8 cellular contexts compared by ENCODE assay signal in genomic region chr16:1929105-1929504, GRCh38. TPM values are rescaled to one million over a fixed set of nuclear protein-coding genes. Genes with fewer than 3 reads are reported as not detected.
DNase-seq lines count a peak whose midpoint lies in the region; ATAC-seq and TF ChIP-seq lines count a peak whose summit lies in the region.

No MANE protein-coding gene starts in this region.

- peak overlapping the region in 1 of 2 donors; percentile 28 for H3K4me3 ChIP-seq in CD4-positive, alpha-beta memory T cell (ENCODE audit: low read length in 2 of 2)
- H3K4me3 ChIP-seq in PC-3 (ENCODE audit: low read length), result peak overlapping the region; percentile 64
- peak overlapping the region; percentile 49 for H3K4me3 ChIP-seq in effector memory CD4-positive, alpha-beta T cell (ENCODE audit: insufficient read depth, low read depth, low read length, poor library complexity, severe bottlenecking)

- no peak overlapping the region for H2AK5ac ChIP-seq in H9 (ENCODE audit: insufficient read length, low read length)

- no peak overlapping the region for H2BK120ac ChIP-seq in H9 (ENCODE audit: low read depth, low read length, poor library complexity, severe bottlenecking)

- H3K4me1 Mint-ChIP-seq in CD4-positive, alpha-beta memory T cell, result peaks cover 2 to 4% (median 4%) of the 10 kb centered on the region in 4 donors
- H3K4me1 Mint-ChIP-seq in H9 (peaks cover 2 to 21% of the 10 kb centered on the region in 2 experiments), naive B cell (peaks cover 2 to 6% (median 3%) of the 10 kb centered on the region in 3 donors)

- H3F3A ChIP-seq in PC-3 (ENCODE audit: low read length, unreplicated experiment), result no peaks in the 10 kb centered on the region

- no peak overlapping the region for H2BK20ac ChIP-seq in H9 (ENCODE audit: low read depth, low read length, poor library complexity, severe bottlenecking)

- H3K27ac ChIP-seq in CD4-positive, alpha-beta memory T cell (ENCODE audit: low read depth, low read length), result peak overlapping the region; percentile 13
- H3K27ac ChIP-seq in H9 (ENCODE audit: insufficient read length, low read depth, low read length) (no peak overlapping the region), PC-3 (ENCODE audit: low read length) (no peak overlapping the region)
- H3K27ac ChIP-seq in effector memory CD4-positive, alpha-beta T cell (ENCODE audit: insufficient read depth, low read length, poor library complexity, severe bottlenecking), result no peak overlapping the region

- peak overlapping the region; percentile 69 to 85 (median 80) for H3K4me3 Mint-ChIP-seq in CD4-positive, alpha-beta memory T cell
- H3K4me3 Mint-ChIP-seq in H9, result peak overlapping the region; percentile 56 to 77
- H3K4me3 Mint-ChIP-seq in naive B cell, result peak overlapping the region; percentile 73 to 91 (median 86)

- intact Hi-C loops in CD4-positive, alpha-beta memory T cell (cut with micrococcal nuclease), result loop anchor here (1.0 to 10.0 kb wide), 4 partner anchors 66 to 624 kb away; partner anchors contain the start of genes MRPS34 and UBE2I
- intact Hi-C loops in PC-3 (cut with micrococcal nuclease), result loop anchor here (2.0 kb wide), 1 partner anchor 66 kb away; no protein-coding TSS in a partner anchor

- H3K23me2 ChIP-seq in H9 (ENCODE audit: insufficient read length, low read depth, low read length, poor library complexity, severe bottlenecking), result peaks cover 3% of the 10 kb centered on the region

- H3K4me2 ChIP-seq in H9 (ENCODE audit: insufficient read depth, insufficient read length, low read length) (peak overlapping the region; percentile 49), PC-3 (ENCODE audit: low read length) (peak overlapping the region; percentile 79)

- no peak overlapping the region for H3K14ac ChIP-seq in H9 (ENCODE audit: insufficient read depth, low read length)

- H3K9me3 ChIP-seq in CD4-positive, alpha-beta memory T cell (ENCODE audit: control insufficient read depth in 1 of 2, low read length in 2 of 2), result no peaks in the 10 kb centered on the region
- H3K9me3 ChIP-seq in H9 (ENCODE audit: control insufficient read depth, low read depth, low read length), result no peaks in the 10 kb centered on the region
- no peaks in the 10 kb centered on the region for H3K9me3 ChIP-seq in PC-3 (ENCODE audit: low read length)
- no peaks in the 10 kb centered on the region for H3K9me3 ChIP-seq in effector memory CD4-positive, alpha-beta T cell (ENCODE audit: control insufficient read depth, low read length)

- H3K4me1 ChIP-seq in CD4-positive, alpha-beta memory T cell (ENCODE audit: insufficient read depth, low read length), result peaks cover 6% of the 10 kb centered on the region
- no peaks in the 10 kb centered on the region for H3K4me1 ChIP-seq in H9 (ENCODE audit: insufficient read depth, low read length)
- no peaks in the 10 kb centered on the region for H3K4me1 ChIP-seq in PC-3 (ENCODE audit: insufficient read depth, low read length)
- H3K4me1 ChIP-seq in effector memory CD4-positive, alpha-beta T cell (ENCODE audit: control insufficient read depth, insufficient read depth, low read length, poor library complexity, severe bottlenecking), result peaks cover 10% of the 10 kb centered on the region

- H3K36me3 Mint-ChIP-seq in CD4-positive, alpha-beta memory T cell, result no peaks in the 10 kb centered on the region
- H3K36me3 Mint-ChIP-seq in H9 (ENCODE audit: insufficient read depth in 1 of 3, low read depth in 3 of 3), result no peaks in the 10 kb centered on the region
- H3K36me3 Mint-ChIP-seq in naive B cell, result no peaks in the 10 kb centered on the region

- CTCF ChIA-PET in CD4-positive, alpha-beta memory T cell (lab: Charles Lee; ENCODE audit: partially characterized antibody), result interaction anchor here (0.7 to 1.7 kb wide), 10 partner anchors 9 to 147 kb away, joined by 3 to 8 read pairs (median 4); partner anchors contain the start of genes NUBP2 and SPSB3
- CTCF ChIA-PET in PC-3 (lab: Charles Lee), result no interaction called here

- no peak overlapping the region for H2BK5ac ChIP-seq in H9 (ENCODE audit: insufficient read length, low read length)

- H2BK15ac ChIP-seq in H9 (ENCODE audit: low read depth, low read length), result no peak overlapping the region

- DNase-seq in CD4-positive, alpha-beta memory T cell, result peak in 1 of 5 donors; percentile 39
- DNase-seq in H9 (no peak), PC-3 (no peak), naive B cell (no peak)
- DNase-seq in effector memory CD4-positive, alpha-beta T cell, result no peak
- DNase-seq in stimulated activated CD4-positive, alpha-beta T cell treated with anti-CD3 and anti-CD28 coated beads, Interleukin-4, amount 100 ng/mL, for 4 hours, result no peak

- no peaks in the 10 kb centered on the region for H3K27me3 Mint-ChIP-seq in CD4-positive, alpha-beta memory T cell
- H3K27me3 Mint-ChIP-seq in H9 (ENCODE audit: low read depth), result peaks cover 39% of the 10 kb centered on the region
- peaks cover 0 to 15% (median 14%) of the 10 kb centered on the region in 3 donors for H3K27me3 Mint-ChIP-seq in naive B cell

- H3K27me3 ChIP-seq in CD4-positive, alpha-beta memory T cell (ENCODE audit: insufficient read depth, low read length), result no peaks in the 10 kb centered on the region
- H3K27me3 ChIP-seq in H9 (ENCODE audit: insufficient read depth, low read length) (no peaks in the 10 kb centered on the region; the same call in 1 of the 2 replicates), PC-3 (ENCODE audit: low read length) (no peaks in the 10 kb centered on the region)
- H3K27me3 ChIP-seq in effector memory CD4-positive, alpha-beta T cell (replicated peaks; ENCODE audit: control insufficient read depth, insufficient read depth, low read length, poor library complexity, severe bottlenecking), result no peaks in the 10 kb centered on the region

- no peak overlapping the region for H2BK12ac ChIP-seq in H9 (ENCODE audit: insufficient read length, low read depth, low read length)

- POLR2A ChIA-PET in CD4-positive, alpha-beta memory T cell (lab: Charles Lee; ENCODE audit: partially characterized antibody), result interaction anchor here (0.6 to 1.3 kb wide), 7 partner anchors 14 to 566 kb away, joined by 3 to 7 read pairs (median 3); partner anchors contain the start of genes FAHD1, HAGH, MSRB1 and RPS2
- POLR2A ChIA-PET in PC-3 (lab: Charles Lee; ENCODE audit: unreplicated experiment), result no interaction called here

- H2AFZ ChIP-seq in H9 (ENCODE audit: low read length), result no peak overlapping the region
- H2AFZ ChIP-seq in PC-3 (ENCODE audit: low read length), result peak overlapping the region; percentile 73

- H4K8ac ChIP-seq in H9 (replicated peaks; ENCODE audit: insufficient read length, low read depth, low read length), result no peak overlapping the region

- H3K79me2 ChIP-seq in H9 (ENCODE audit: insufficient read depth, low read length), result no peaks in the 10 kb centered on the region
- H3K79me2 ChIP-seq in PC-3 (ENCODE audit: low read length), result no peaks in the 10 kb centered on the region

- no peak overlapping the region for H3K23ac ChIP-seq in H9 (ENCODE audit: insufficient read length, low read depth, low read length)

- H3K9me2 ChIP-seq in PC-3 (replicated peaks; ENCODE audit: low read length), result no peaks in the 10 kb centered on the region

- WGBS in H9 (ENCODE audit: extremely low coverage, insufficient read length, low lambda C conversion rate), result no CpG with 5 or more reads among the region's 11 CpGs

- no peaks in the 10 kb centered on the region for H3K79me1 ChIP-seq in H9 (ENCODE audit: insufficient read depth, low read depth, low read length, poor library complexity, severe bottlenecking)

- TF ChIP-seq CTCF in H9 (conservative IDR thresholded peaks at IDR 0.05) (no peak), PC-3 (conservative IDR thresholded peaks at IDR 0.05; ENCODE audit: low read depth, low read length) (no peak)

- no peak overlapping the region for H4K91ac ChIP-seq in H9 (ENCODE audit: insufficient read length, low read depth, low read length)

- ATAC-seq in PC-3 (peak; percentile 22; the same call in 1 of the 2 replicates), naive B cell (ENCODE audit: low read depth in 2 of 2) (peak; percentile 21 to 24), HG02798 (IDR thresholded peaks at IDR 0.05; ENCODE audit: poor library complexity, unreplicated experiment) (no peak), HG03097 (IDR thresholded peaks at IDR 0.05; ENCODE audit: low FRiP score, unreplicated experiment) (no peak)

- peak overlapping the region in 5 of 7 donors; percentile 38 to 70 (median 44) for H3K27ac Mint-ChIP-seq in CD4-positive, alpha-beta memory T cell
- H3K27ac Mint-ChIP-seq in H9 (no peak overlapping the region), naive B cell (peak overlapping the region in 2 of 6 donors; percentile 62 to 78)

- H4K20me1 ChIP-seq in H9 (ENCODE audit: control insufficient read depth, insufficient read depth, insufficient read length) (no peaks in the 10 kb centered on the region), PC-3 (ENCODE audit: low read length) (no peaks in the 10 kb centered on the region)

- no TSS peak for BruUV-seq in PC-3 (replicated peaks; lab: Mats Ljungman, UMichigan)

- H3K56ac ChIP-seq in H9 (ENCODE audit: insufficient read length, low read depth, low read length), result no peak overlapping the region

- H3K9me3 Mint-ChIP-seq in CD4-positive, alpha-beta memory T cell, result no peaks in the 10 kb centered on the region
- H3K9me3 Mint-ChIP-seq in H9, result peaks cover 0 to 3% of the 10 kb centered on the region in 2 experiments; a peak in 1 of 5 replicates
- H3K9me3 Mint-ChIP-seq in naive B cell, result no peaks in the 10 kb centered on the region

- H4K5ac ChIP-seq in H9 (ENCODE audit: insufficient read length, low read depth, low read length), result no peak overlapping the region

- no peak overlapping the region for H3K4ac ChIP-seq in H9 (ENCODE audit: low read depth, low read length)

- H3K9ac ChIP-seq in H9 (ENCODE audit: extremely low read depth, insufficient read length, low read length) (no peak overlapping the region), PC-3 (ENCODE audit: low read length) (peak overlapping the region; percentile 66)

- no peak overlapping the region for H3K18ac ChIP-seq in H9 (ENCODE audit: insufficient read length, low read depth, low read length)

- H3T11ph ChIP-seq in H9 (ENCODE audit: low read length), result no peak overlapping the region

- H3K36me3 ChIP-seq in CD4-positive, alpha-beta memory T cell (ENCODE audit: insufficient read depth, low read length), result no peaks in the 10 kb centered on the region
- H3K36me3 ChIP-seq in PC-3 (ENCODE audit: low read depth, low read length), result no peaks in the 10 kb centered on the region
- no peaks in the 10 kb centered on the region for H3K36me3 ChIP-seq in effector memory CD4-positive, alpha-beta T cell (ENCODE audit: control insufficient read depth, insufficient read depth, low read length)

RNA-seq across cellular contexts. Expression of gene HS3ST6, which starts 10.9 kb away (rescaled TPM):
- total RNA-seq in CD4-positive, alpha-beta memory T cell, result not detected
- not detected for polyA plus RNA-seq in CD4-positive, alpha-beta memory T cell
- total RNA-seq in H9 (2021) (not detected in 2 replicates), PC-3 (2014; rRNA removed) (not detected in 2 replicates)
- polyA plus RNA-seq in naive B cell (ENCODE audit: low read depth in 6 of 6), result not detected

RNA-seq across cellular contexts. Expression of gene MSRB1, which starts 13.9 kb away (rescaled TPM):
- total RNA-seq in CD4-positive, alpha-beta memory T cell, result 10 to 100 TPM in 1 of 2 experiments, 1 to 10 TPM in 1; 9.3 to 10.6 TPM
- polyA plus RNA-seq in CD4-positive, alpha-beta memory T cell, result 10 to 100 TPM; 20.4 to 30.5 TPM
- total RNA-seq in H9 (2021), result 24.3 and 25.7 TPM in 2 replicates
- total RNA-seq in PC-3 (2014; rRNA removed), result 24.6 and 25.7 TPM in 2 replicates
- 10 to 100 TPM; 15.6 to 34.5 (median 18.8) TPM for polyA plus RNA-seq in naive B cell (ENCODE audit: low read depth in 6 of 6)

RNA-seq across cellular contexts. Expression of gene RPL3L, which starts 25.4 kb away (rescaled TPM):
- total RNA-seq in CD4-positive, alpha-beta memory T cell, result not detected
- not detected for polyA plus RNA-seq in CD4-positive, alpha-beta memory T cell
- total RNA-seq in H9 (2021) (0.11 and 0.31 TPM in 2 replicates), PC-3 (2014; rRNA removed) (1.5 TPM in 1 of 2 replicates, not detected in the other)
- polyA plus RNA-seq in naive B cell (ENCODE audit: low read depth in 6 of 6), result not detected

RNA-seq across cellular contexts. Expression of gene NDUFB10, which starts 30.2 kb away (rescaled TPM):
- 10 to 100 TPM; 76.5 to 86.2 TPM for total RNA-seq in CD4-positive, alpha-beta memory T cell
- polyA plus RNA-seq in CD4-positive, alpha-beta memory T cell, result 100 to 1,000 TPM; 205 to 223 TPM
- total RNA-seq in H9 (2021) (191 and 192 TPM in 2 replicates), PC-3 (2014; rRNA removed) (407 and 530 TPM in 2 replicates)
- polyA plus RNA-seq in naive B cell (ENCODE audit: low read depth in 6 of 6), result 100 to 1,000 TPM; 163 to 200 (median 194) TPM

RNA-seq across cellular contexts. Expression of gene RPS2, which starts 35.5 kb away (rescaled TPM):
- total RNA-seq in CD4-positive, alpha-beta memory T cell, result 1,000 to 10,000 TPM; 2,828 to 2,894 TPM
- polyA plus RNA-seq in CD4-positive, alpha-beta memory T cell, result 1,000 to 10,000 TPM; 6,382 to 6,826 TPM
- total RNA-seq in H9 (2021) (3,874 and 3,923 TPM in 2 replicates), PC-3 (2014; rRNA removed) (2,234 and 2,721 TPM in 2 replicates)
- 1,000 to 10,000 TPM; 5,355 to 7,267 (median 6,090) TPM for polyA plus RNA-seq in naive B cell (ENCODE audit: low read depth in 6 of 6)

Comparison
In these comparisons a context has a peak if more than half of its experiments do, and no peak if none do; other contexts are left out.
1. H3K27ac Mint-ChIP-seq: peak in CD4-positive, alpha-beta memory T cell (5 of 7); none in H9 (0 of 3).
2. ATAC-seq: peak in PC-3 (single experiment) and naive B cell (2 of 2); none in HG02798 (single experiment) and HG03097 (single experiment).
3. Peak in every context shown above with its lines, with median percentiles within 50 percentile points of each other: H3K4me3 Mint-ChIP-seq.